14 cellular contexts compared by ENCODE assay signal in genomic region chr19:9672893-9673292, GRCh38. TPM values are rescaled to one million over a fixed set of nuclear protein-coding genes. Genes with fewer than 3 reads are reported as not detected.
DNase-seq lines count a peak whose midpoint lies in the region; ATAC-seq and TF ChIP-seq lines count a peak whose summit lies in the region.
"Had no signal": no experiment of that assay in that cellular context is flagged by ENCODE, and none has a peak within 500 bp of the region (broad histone marks: within the 10 kb centered on the region; RNA-seq: fewer than 3 reads in every experiment).

No MANE protein-coding gene starts in this region.

- H3K18ac ChIP-seq in mesendoderm (ENCODE audit: low read length), result no peak overlapping the region

- POLR2A ChIA-PET in CD4-positive, alpha-beta T cell (lab: Charles Lee), result interaction anchor here (0.6 to 1.0 kb wide), 2 partner anchors 9 to 96 kb away, joined by 3 read pairs; partner anchors contain the start of gene ZNF846
- POLR2A ChIA-PET in activated naive CD8-positive, alpha-beta T cell treated with anti-CD3 and anti-CD28 coated beads, Interleukin-2, amount 10 ng/mL, durations not matched to agents 7 days and 5 days (lab: Charles Lee), result no interaction called here

- peaks cover 35% of the 10 kb centered on the region for H3K4me1 Mint-ChIP-seq in CD4-positive, alpha-beta T cell (ENCODE audit: low read depth)
- peaks cover 8% of the 10 kb centered on the region; the same call in 2 of the 3 replicates for H3K4me1 Mint-ChIP-seq in GM23338
- H3K4me1 Mint-ChIP-seq in activated naive CD8-positive, alpha-beta T cell treated with anti-CD3 and anti-CD28 coated beads, Interleukin-2, amount 10 ng/mL, durations not matched to agents 7 days and 5 days, result peaks cover 22% of the 10 kb centered on the region

- no peak overlapping the region for H3K23ac ChIP-seq in mesendoderm (ENCODE audit: low read length)

- H3K9ac ChIP-seq in mesendoderm (ENCODE audit: low read length), result no peak overlapping the region

- H3K36me3 Mint-ChIP-seq in CD4-positive, alpha-beta T cell (ENCODE audit: low read depth), result peaks cover 72% of the 10 kb centered on the region
- peaks cover 76% of the 10 kb centered on the region for H3K36me3 Mint-ChIP-seq in GM23338 (ENCODE audit: low read depth)
- peaks cover 65% of the 10 kb centered on the region for H3K36me3 Mint-ChIP-seq in activated naive CD8-positive, alpha-beta T cell treated with anti-CD3 and anti-CD28 coated beads, Interleukin-2, amount 10 ng/mL, durations not matched to agents 7 days and 5 days

- H3K79me2 ChIP-seq in GM23338 (replicated peaks; ENCODE audit: insufficient read depth), result peaks cover 67% of the 10 kb centered on the region
- H3K79me2 ChIP-seq in mesendoderm (ENCODE audit: control insufficient read depth, insufficient read depth, low read length), result peaks cover 50% of the 10 kb centered on the region

- H3K9me2 ChIP-seq in GM23338 (ENCODE audit: insufficient read depth), result 0 out of 2 replicates have a peak, but pooled peaks cover 3% of the 10 kb centered on the region

- H3K4ac ChIP-seq in mesendoderm (ENCODE audit: low read depth, low read length), result no peak overlapping the region

- H3K4me3 ChIP-seq in GM23338, result peak overlapping the region; percentile 93
- no peak overlapping the region for H3K4me3 ChIP-seq in mesendoderm (ENCODE audit: low read length)
- H3K4me3 ChIP-seq: thyroid gland had no signal

- peaks cover 41% of the 10 kb centered on the region for H3K9me3 ChIP-seq in CD4-positive, alpha-beta T cell (ENCODE audit: control insufficient read depth, low read length)
- H3K9me3 ChIP-seq: thyroid gland had no signal

- H2BK120ac ChIP-seq in mesendoderm (ENCODE audit: low read depth, low read length), result no peak overlapping the region

- H2AK5ac ChIP-seq in mesendoderm (ENCODE audit: low read length), result no peak overlapping the region

- no peaks in the 10 kb centered on the region for H3K27me3 Mint-ChIP-seq in CD4-positive, alpha-beta T cell
- peaks cover 21% of the 10 kb centered on the region for H3K27me3 Mint-ChIP-seq in GM23338 (ENCODE audit: insufficient read depth, low read depth, poor library complexity)
- no peaks in the 10 kb centered on the region for H3K27me3 Mint-ChIP-seq in activated naive CD8-positive, alpha-beta T cell treated with anti-CD3 and anti-CD28 coated beads, Interleukin-2, amount 10 ng/mL, durations not matched to agents 7 days and 5 days

- peaks cover 19% of the 10 kb centered on the region for H3K4me1 ChIP-seq in GM23338 (ENCODE audit: insufficient read depth)
- no peaks in the 10 kb centered on the region for H3K4me1 ChIP-seq in mesendoderm (ENCODE audit: control insufficient read depth, low read depth, low read length)
- H3K4me1 ChIP-seq: BE2C, psoas muscle had no signal

- no peak for DNase-seq in CD4-positive, alpha-beta T cell
- DNase-seq in GM23338 (ENCODE audit: low spot score) (no peak), mesendoderm (peak; percentile 23), EL (no peak), COLO668 (lab: John Stamatoyannopoulos, UW; ENCODE audit: unreplicated experiment) (no peak), NCI-H1694 treated with DMSO at 0.1 percent for 48 hours (lab: John Stamatoyannopoulos, UW) (no peak), NCI-H2196 treated with DMSO at 0.1 percent for 48 hours (lab: John Stamatoyannopoulos, UW; ENCODE audit: unreplicated experiment) (no peak)
- no peak for DNase-seq in activated naive CD8-positive, alpha-beta T cell treated with anti-CD3 and anti-CD28 coated beads, Interleukin-2, amount 10 ng/mL, durations not matched to agents 7 days and 5 days
- DNase-seq: activated effector memory CD4-positive, alpha-beta T cell treated with anti-CD3 and anti-CD28 coated beads, Interleukin-2, amount 50 U/mL, for 16 hours; BE2C; kidney; NCI-H2029 treated with DMSO at 0.1 percent for 48 hours; psoas muscle; thyroid gland had no signal

- CTCF ChIA-PET in CD4-positive, alpha-beta T cell (lab: Charles Lee), result no interaction called here

- H3K27ac ChIP-seq in CD4-positive, alpha-beta T cell (ENCODE audit: low read depth, low read length), result no peak overlapping the region
- H3K27ac ChIP-seq in GM23338 (ENCODE audit: low read depth) (0 out of 2 replicates have a peak overlapping the region, but pooled peaks have one; percentile 57), mesendoderm (ENCODE audit: low read depth, low read length) (no peak overlapping the region)
- H3K27ac ChIP-seq: psoas muscle, thyroid gland had no signal

- H3K36me3 ChIP-seq in GM23338 (ENCODE audit: insufficient read depth) (peaks cover 16% of the 10 kb centered on the region), mesendoderm (ENCODE audit: control insufficient read depth, insufficient read depth, low read length) (peaks cover 2% of the 10 kb centered on the region)
- H3K36me3 ChIP-seq: thyroid gland had no signal

- H4K5ac ChIP-seq in mesendoderm (ENCODE audit: low read length), result no peak overlapping the region

- no peak for ATAC-seq in CD4-positive, alpha-beta T cell (ENCODE audit: poor library complexity)
- ATAC-seq in GM23338, result no peak
- ATAC-seq in activated naive CD8-positive, alpha-beta T cell treated with anti-CD3 and anti-CD28 coated beads, Interleukin-2, amount 10 ng/mL, durations not matched to agents 7 days and 5 days (ENCODE audit: low read depth), result no peak
- ATAC-seq: psoas muscle had no signal

- no peak overlapping the region for H2BK15ac ChIP-seq in mesendoderm (replicated peaks; ENCODE audit: low read depth)

- H3K27me3 ChIP-seq in CD4-positive, alpha-beta T cell (ENCODE audit: control insufficient read depth, insufficient read depth, low read length), result no peaks in the 10 kb centered on the region
- H3K27me3 ChIP-seq in GM23338 (ENCODE audit: insufficient read depth) (no peaks in the 10 kb centered on the region), mesendoderm (ENCODE audit: insufficient read depth, low read length, poor library complexity) (no peaks in the 10 kb centered on the region)
- H3K27me3 ChIP-seq: BE2C, thyroid gland had no signal

- peak overlapping the region; percentile 85 for H3K4me2 ChIP-seq in GM23338
- H3K4me2 ChIP-seq in mesendoderm (ENCODE audit: low read length), result no peak overlapping the region

- TF ChIP-seq CTCF in CD4-positive, alpha-beta T cell (IDR thresholded peaks at IDR 0.05), result no peak
- TF ChIP-seq CTCF in GM23338 (conservative IDR thresholded peaks at IDR 0.05; ENCODE audit: low read depth in 2 of 2), result no peak

- no CpG with 5 or more reads among the region's 4 CpGs for WGBS in mesendoderm (ENCODE audit: extremely low coverage, insufficient coverage, low lambda C conversion rate)

- H3K9me3 Mint-ChIP-seq in CD4-positive, alpha-beta T cell, result peaks cover 25% of the 10 kb centered on the region
- peaks cover 63% of the 10 kb centered on the region for H3K9me3 Mint-ChIP-seq in GM23338
- peaks cover 30% of the 10 kb centered on the region for H3K9me3 Mint-ChIP-seq in activated naive CD8-positive, alpha-beta T cell treated with anti-CD3 and anti-CD28 coated beads, Interleukin-2, amount 10 ng/mL, durations not matched to agents 7 days and 5 days

- no peak overlapping the region for H4K8ac ChIP-seq in mesendoderm (ENCODE audit: low read depth, low read length)

- peak overlapping the region; percentile 37 for H3K27ac Mint-ChIP-seq in CD4-positive, alpha-beta T cell
- no peak overlapping the region for H3K27ac Mint-ChIP-seq in GM23338
- no peak overlapping the region for H3K27ac Mint-ChIP-seq in activated naive CD8-positive, alpha-beta T cell treated with anti-CD3 and anti-CD28 coated beads, Interleukin-2, amount 10 ng/mL, durations not matched to agents 7 days and 5 days

- H2AFZ ChIP-seq in GM23338, result no peak overlapping the region

- no peak overlapping the region for H3K56ac ChIP-seq in mesendoderm (ENCODE audit: low read length)

- peaks cover 30% of the 10 kb centered on the region for H4K20me1 ChIP-seq in GM23338 (replicated peaks; ENCODE audit: insufficient read depth)

- intact Hi-C loops in CD4-positive, alpha-beta T cell (cut with DNase I, micrococcal nuclease), result loop anchor here (5.0 to 10.0 kb wide), 4 partner anchors 51 to 838 kb away; partner anchors contain the start of genes ZNF121 (in 2 of the 2), MBD3L1 (in 1 of the 2), ZNF558 (in 1 of the 2) and ZNF559 (in 1 of the 2)

- H3K4me3 Mint-ChIP-seq in CD4-positive, alpha-beta T cell, result peak overlapping the region; percentile 67
- H3K4me3 Mint-ChIP-seq in GM23338, result peak overlapping the region; percentile 49
- peak overlapping the region; percentile 7 for H3K4me3 Mint-ChIP-seq in activated naive CD8-positive, alpha-beta T cell treated with anti-CD3 and anti-CD28 coated beads, Interleukin-2, amount 10 ng/mL, durations not matched to agents 7 days and 5 days

- peaks cover 11% of the 10 kb centered on the region for H3F3A ChIP-seq in GM23338 (replicated peaks; ENCODE audit: low read depth)

- H2BK5ac ChIP-seq in mesendoderm (ENCODE audit: low read length), result no peak overlapping the region

- H3K79me1 ChIP-seq in mesendoderm (ENCODE audit: low read length), result peaks cover 9% of the 10 kb centered on the region

TF ChIP-seq in GM23338, 12 proteins besides CTCF, POLR2A, EP300 and RAD21 (continues in another document):
- TF ChIP-seq EZH2 (IDR thresholded peaks at IDR 0.05; ENCODE audit: low read depth, unreplicated experiment) (no peak), ZNF331 (CRISPR knock-in tag; IDR thresholded peaks at IDR 0.05; ENCODE audit: low read depth) (no peak), EZH2phosphoT487 (IDR thresholded peaks at IDR 0.05; ENCODE audit: unreplicated experiment) (no peak), STAT1 (IDR thresholded peaks at IDR 0.05; ENCODE audit: unreplicated experiment) (no peak)

RNA-seq across cellular contexts. Expression of gene ZNF562, which starts 2.0 kb away (rescaled TPM):
- 10 to 100 TPM; 12.8 to 13.3 TPM for total RNA-seq in CD4-positive, alpha-beta T cell
- 48.3 and 68.8 TPM in 2 replicates for total RNA-seq in GM23338 (2014; rRNA removed; shearing (Covaris generic))
- 11.2 and 15.6 TPM in 2 replicates for polyA plus RNA-seq in GM23338 (2016; fragmentation: Nextera tagmentation; extraction: Ambion mirVana)
- 10 to 100 TPM; 25.5 to 27.5 TPM for total RNA-seq in activated naive CD8-positive, alpha-beta T cell treated with anti-CD3 and anti-CD28 coated beads, Interleukin-2, amount 10 ng/mL, durations not matched to agents 7 days and 5 days
- polyA plus RNA-seq in mesendoderm (2013, experiment 1 of 2), result 11.4 TPM
- 11.6 TPM for polyA plus RNA-seq in mesendoderm (2013, experiment 2 of 2)

RNA-seq across cellular contexts. Expression of gene ZNF561, which starts 51.9 kb away (rescaled TPM):
- 10 to 100 TPM; 45.1 to 46.2 TPM for total RNA-seq in CD4-positive, alpha-beta T cell
- 69.9 and 71.1 TPM in 2 replicates for total RNA-seq in GM23338 (2014; rRNA removed; shearing (Covaris generic))
- 20.5 and 22.7 TPM in 2 replicates for polyA plus RNA-seq in GM23338 (2016; fragmentation: Nextera tagmentation; extraction: Ambion mirVana)
- 10 to 100 TPM; 34.0 to 39.5 TPM for total RNA-seq in activated naive CD8-positive, alpha-beta T cell treated with anti-CD3 and anti-CD28 coated beads, Interleukin-2, amount 10 ng/mL, durations not matched to agents 7 days and 5 days
- polyA plus RNA-seq in mesendoderm (2013, experiment 1 of 2), result 33.8 TPM
- 30.5 TPM for polyA plus RNA-seq in mesendoderm (2013, experiment 2 of 2)

Comparison
In these comparisons a context has a peak if more than half of its experiments do, and no peak if none do; other contexts are left out.
1. H3K4me3 Mint-ChIP-seq: peak in every context shown above with its lines; median percentile 67 in CD4-positive, alpha-beta T cell; 49 in GM23338; 7 in activated naive CD8-positive, alpha-beta T cell treated with anti-CD3 and anti-CD28 coated beads, Interleukin-2, amount 10 ng/mL, durations not matched to agents 7 days and 5 days.